ENCODE assay signal across 2 cellular contexts in genomic region chr12:64385468-64385867, GRCh38.
TF ChIP-seq lines count a peak whose summit lies in the region.

No MANE protein-coding gene starts in this region.

TF ChIP-seq in SK-N-SH, 30 proteins besides CTCF, POLR2A, EP300 and RAD21 (continued from another document):
- TF ChIP-seq, protein P1, sequence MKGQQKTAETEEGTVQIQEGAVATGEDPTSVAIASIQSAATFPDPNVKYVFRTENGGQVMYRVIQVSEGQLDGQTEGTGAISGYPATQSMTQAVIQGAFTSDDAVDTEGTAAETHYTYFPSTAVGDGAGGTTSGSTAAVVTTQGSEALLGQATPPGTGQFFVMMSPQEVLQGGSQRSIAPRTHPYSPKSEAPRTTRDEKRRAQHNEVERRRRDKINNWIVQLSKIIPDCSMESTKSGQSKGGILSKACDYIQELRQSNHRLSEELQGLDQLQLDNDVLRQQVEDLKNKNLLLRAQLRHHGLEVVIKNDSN (IDR thresholded peaks at IDR 0.05; ENCODE audit: borderline replicate concordance, low read depth), result no peak
TF ChIP-seq in SK-N-SH: peak in this region for 3.

TF ChIP-seq in SK-N-SH treated with all-trans-retinoic acid at 6 μM for 48 hours, 23 proteins besides CTCF, POLR2A, EP300 and RAD21 (continued from another document):
- no peak for TF ChIP-seq CSRNP3 (CRISPR knock-in tag; IDR thresholded peaks at IDR 0.05)
- no peak for TF ChIP-seq PPARA (CRISPR knock-in tag; IDR thresholded peaks at IDR 0.05; ENCODE audit: borderline replicate concordance)
- TF ChIP-seq TCF4 (CRISPR knock-in tag; IDR thresholded peaks at IDR 0.05; ENCODE audit: borderline replicate concordance), result no peak
- no peak for TF ChIP-seq TOX (CRISPR knock-in tag; IDR thresholded peaks at IDR 0.05; ENCODE audit: borderline replicate concordance)
